In genomic region chr11:10457901-10458300, GRCh38 we compare ENCODE assay signal across 11 cellular contexts. TPM values are rescaled to one million over a fixed set of nuclear protein-coding genes. Genes with fewer than 3 reads are reported as not detected.
DNase-seq lines count a peak whose midpoint lies in the region; ATAC-seq and TF ChIP-seq lines count a peak whose summit lies in the region.
"Had no signal": no experiment of that assay in that cellular context is flagged by ENCODE, and none has a peak within 500 bp of the region (broad histone marks: within the 10 kb centered on the region; RNA-seq: fewer than 3 reads in every experiment).

No MANE protein-coding gene starts in this region.

- H3K27me3 ChIP-seq in dorsolateral prefrontal cortex (no peaks in the 10 kb centered on the region), foreskin keratinocyte (no peaks in the 10 kb centered on the region)

- H3K9me3 Mint-ChIP-seq in activated naive CD4-positive, alpha-beta T cell treated with anti-CD3 and anti-CD28 coated beads for 36 hours = no peaks in the 10 kb centered on the region
- no peaks in the 10 kb centered on the region for H3K9me3 Mint-ChIP-seq in stimulated activated naive B cell treated with anti-CD40 and anti-IgM and Interleukin-4, amounts not matched to agents 10 μg/mL and 1 μg/mL and 100 μg/mL, for 72 hours

- no peaks in the 10 kb centered on the region for H3K9me2 ChIP-seq in OCI-LY7 (ENCODE audit: insufficient read depth, low read length)

- peaks cover 66% of the 10 kb centered on the region for H3K4me1 Mint-ChIP-seq in activated naive CD4-positive, alpha-beta T cell treated with anti-CD3 and anti-CD28 coated beads for 36 hours (ENCODE audit: low read depth)
- H3K4me1 Mint-ChIP-seq in stimulated activated naive B cell treated with anti-CD40 and anti-IgM and Interleukin-4, amounts not matched to agents 10 μg/mL and 1 μg/mL and 100 μg/mL, for 72 hours = peaks cover 53 to 92% of the 10 kb centered on the region in 2 donors

- H3K27ac ChIP-seq in OCI-LY7 (ENCODE audit: low read depth, low read length, poor library complexity, severe bottlenecking) (peak overlapping the region; percentile 93), dorsolateral prefrontal cortex (peak overlapping the region in 33 of 59 donors; percentile 9 to 100 (median 96)), foreskin keratinocyte (no peak overlapping the region)

- peak overlapping the region; percentile 38 for H3K4me3 Mint-ChIP-seq in activated naive CD4-positive, alpha-beta T cell treated with anti-CD3 and anti-CD28 coated beads for 36 hours
- H3K4me3 Mint-ChIP-seq in stimulated activated naive B cell treated with anti-CD40 and anti-IgM and Interleukin-4, amounts not matched to agents 10 μg/mL and 1 μg/mL and 100 μg/mL, for 72 hours = peak overlapping the region; percentile 89 to 97

- H3K4me3 ChIP-seq in OCI-LY7 (ENCODE audit: low read depth, low read length, poor library complexity, severe bottlenecking) (peak overlapping the region; percentile 73), dorsolateral prefrontal cortex (peak overlapping the region in 22 of 59 donors; percentile 2 to 67 (median 51))

- peak overlapping the region; percentile 93 for H3K27ac Mint-ChIP-seq in activated naive CD4-positive, alpha-beta T cell treated with anti-CD3 and anti-CD28 coated beads for 36 hours
- H3K27ac Mint-ChIP-seq in stimulated activated naive B cell treated with anti-CD40 and anti-IgM and Interleukin-4, amounts not matched to agents 10 μg/mL and 1 μg/mL and 100 μg/mL, for 72 hours = peak overlapping the region; percentile 82

- TF ChIP-seq CTCF in OCI-LY7 (conservative IDR thresholded peaks at IDR 0.05; ENCODE audit: low read length) = no peak
- no peak for TF ChIP-seq CTCF in dorsolateral prefrontal cortex (IDR thresholded peaks at IDR 0.05 in 54 of 56, conservative IDR thresholded peaks at IDR 0.05 in 2 of 56; ENCODE audit: low read depth in 1 of 56, partially characterized antibody in 56 of 56)
- TF ChIP-seq CTCF in foreskin keratinocyte (conservative IDR thresholded peaks at IDR 0.05) = no peak

- H4K20me1 ChIP-seq in OCI-LY7 (ENCODE audit: insufficient read depth, low read length) = no peaks in the 10 kb centered on the region

- H3K36me3 ChIP-seq in OCI-LY7 (ENCODE audit: insufficient read depth, low read length) = peaks cover 20% of the 10 kb centered on the region

- peaks cover 16% of the 10 kb centered on the region for H3K36me3 Mint-ChIP-seq in activated naive CD4-positive, alpha-beta T cell treated with anti-CD3 and anti-CD28 coated beads for 36 hours (ENCODE audit: low read depth)
- peaks cover 13 to 28% of the 10 kb centered on the region in 2 donors for H3K36me3 Mint-ChIP-seq in stimulated activated naive B cell treated with anti-CD40 and anti-IgM and Interleukin-4, amounts not matched to agents 10 μg/mL and 1 μg/mL and 100 μg/mL, for 72 hours

- no peak for ATAC-seq in stimulated activated naive B cell treated with anti-CD40 and anti-IgM and Interleukin-4, amounts not matched to agents 10 μg/mL and 1 μg/mL and 100 μg/mL, for 72 hours (replicated peaks)
- ATAC-seq in foreskin keratinocyte = no peak

- H2AFZ ChIP-seq in OCI-LY7 (ENCODE audit: low read length) = no peak overlapping the region

- POLR2A ChIA-PET in OCI-LY7 (lab: Charles Lee) = interaction anchor here (0.6 to 7.6 kb wide), 6 partner anchors 15 to 796 kb away, joined by 3 to 97 read pairs (median 6); partner anchors contain the start of gene RNF141

- H3K9me3 ChIP-seq in OCI-LY7 (ENCODE audit: low read length) = no peaks in the 10 kb centered on the region

- H3K4me1 ChIP-seq in OCI-LY7 (ENCODE audit: insufficient read depth, low read length, poor library complexity, severe bottlenecking) = peaks cover 62% of the 10 kb centered on the region
- H3K4me1 ChIP-seq in foreskin keratinocyte = peaks cover 26% of the 10 kb centered on the region

- no peaks in the 10 kb centered on the region for H3K27me3 Mint-ChIP-seq in activated naive CD4-positive, alpha-beta T cell treated with anti-CD3 and anti-CD28 coated beads for 36 hours (ENCODE audit: low read depth)
- no peaks in the 10 kb centered on the region for H3K27me3 Mint-ChIP-seq in stimulated activated naive B cell treated with anti-CD40 and anti-IgM and Interleukin-4, amounts not matched to agents 10 μg/mL and 1 μg/mL and 100 μg/mL, for 72 hours

- BruUV-seq in OCI-LY7 (replicated peaks; lab: Mats Ljungman, UMichigan) = no TSS peak

- CTCF ChIA-PET in activated naive CD4-positive, alpha-beta T cell treated with anti-CD3 and anti-CD28 coated beads for 36 hours (lab: Charles Lee) = interaction anchor here (0.9 to 3.3 kb wide), 3 partner anchors 45 to 83 kb away, joined by 3 to 15 read pairs (median 9); partner anchors contain the start of gene RNF141
- CTCF ChIA-PET in OCI-LY7 (lab: Charles Lee; ENCODE audit: unreplicated experiment) = no interaction called here

- peaks cover 45% of the 10 kb centered on the region for H3K79me2 ChIP-seq in OCI-LY7 (ENCODE audit: insufficient read depth, low read depth, low read length)

- H3K4me2 ChIP-seq in OCI-LY7 (ENCODE audit: low read length) = peak overlapping the region; percentile 85

- intact Hi-C loops in activated naive CD4-positive, alpha-beta T cell treated with anti-CD3 and anti-CD28 coated beads for 36 hours (cut with micrococcal nuclease) = loop anchor here (2.0 to 10.0 kb wide), 8 partner anchors 31 to 1453 kb away; partner anchors contain the start of genes ADM, NRIP3, USP47 and WEE1
- intact Hi-C loops in OCI-LY7 (cut with micrococcal nuclease; ENCODE audit: unreplicated experiment) (loop anchor here (2.0 to 10.0 kb wide), 7 partner anchors 51 to 773 kb away; partner anchors contain the start of genes CTR9, RNF141 and ZBED5), dorsolateral prefrontal cortex (cut with DNase I) (loop anchor here in 1 of 2 donors (10.0 kb wide), 1 partner anchor 57 kb away; no protein-coding TSS in a partner anchor)

- no peak for DNase-seq in activated naive CD4-positive, alpha-beta T cell treated with anti-CD3 and anti-CD28 coated beads for 36 hours
- no peak for DNase-seq in activated naive CD4-positive, alpha-beta T cell treated with anti-CD3 and anti-CD28 coated beads, Interleukin-2, amount 50 U/mL, for 16 hours
- DNase-seq in OCI-LY7 (ENCODE audit: low spot score) (peak; percentile 13), dorsolateral prefrontal cortex (no peak), foreskin keratinocyte (no peak), NCI-H69 (lab: John Stamatoyannopoulos, UW) (no peak)
- DNase-seq in stimulated activated naive B cell treated with anti-CD40 and anti-IgM and Interleukin-4, amounts not matched to agents 10 μg/mL and 1 μg/mL and 100 μg/mL, for 72 hours = no peak
- DNase-seq in stimulated activated CD4-positive, alpha-beta T cell treated with anti-CD3 and anti-CD28 coated beads, Interleukin-1b, Interleukin-23, amount 100 ng/mL, for 48 hours = no peak
- DNase-seq: foreskin melanocyte, midbrain, T-helper 9 cell had no signal

RNA-seq across cellular contexts. Expression of gene AMPD3, which starts 2.8 kb away (rescaled TPM):
- 10 to 100 TPM; 11.5 to 13.0 TPM for total RNA-seq in activated naive CD4-positive, alpha-beta T cell treated with anti-CD3 and anti-CD28 coated beads for 36 hours
- total RNA-seq in OCI-LY7 (2014; rRNA removed; shearing (Covaris generic)) = 9.4 and 13.5 TPM in 2 replicates
- 17.0 and 25.6 TPM in 2 replicates for total RNA-seq in OCI-LY7 (2022)
- total RNA-seq in dorsolateral prefrontal cortex = 10 to 100 TPM; 14.7 to 74.3 (median 28.6) TPM
- total RNA-seq in foreskin keratinocyte = 7.6 and 8.8 TPM in 2 replicates
- 3.4 and 3.6 TPM in 2 replicates for polyA plus RNA-seq in foreskin keratinocyte
